Comparison of ENCODE assay signal across 10 cellular contexts in the genomic region with DNA sequence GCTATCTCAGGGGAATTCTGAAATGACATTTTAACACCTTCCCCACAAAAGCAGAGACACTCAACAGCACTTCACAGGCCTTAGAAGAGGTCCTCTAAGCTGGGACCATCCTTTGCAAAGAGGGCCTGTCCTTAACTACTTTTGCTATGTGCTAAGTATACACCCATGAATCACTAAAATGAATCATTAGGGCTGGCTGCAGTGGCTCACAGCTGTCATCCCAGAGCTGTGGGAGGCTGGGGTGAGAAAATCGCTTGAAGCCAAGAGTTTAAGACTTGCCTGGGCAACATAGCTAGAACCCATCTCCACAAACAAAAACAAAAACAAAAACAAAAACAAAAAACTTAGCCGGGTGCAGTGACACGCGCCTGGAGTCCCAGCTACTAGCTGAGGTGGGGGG. TPM values are rescaled to one million over a fixed set of nuclear protein-coding genes. Genes with fewer than 3 reads are reported as not detected.
DNase-seq lines count a peak whose midpoint lies in the region; TF ChIP-seq lines count a peak whose summit lies in the region.
"Had no signal": no experiment of that assay in that cellular context is flagged by ENCODE, and none has a peak within 500 bp of the region (broad histone marks: within the 10 kb centered on the region; RNA-seq: fewer than 3 reads in every experiment).

No MANE protein-coding gene starts in this region.

- H3K9me2 ChIP-seq in GM23248 (ENCODE audit: insufficient read depth), result no peaks in the 10 kb centered on the region
- no peaks in the 10 kb centered on the region for H3K9me2 ChIP-seq in hepatocyte (replicated peaks; ENCODE audit: insufficient read depth)

- H3K4me2 ChIP-seq in GM23248 (ENCODE audit: unreplicated experiment) (peak overlapping the region; percentile 89), hepatocyte (no peak overlapping the region)

- H3K9me3 ChIP-seq in GM23248 (ENCODE audit: low read depth) (no peaks in the 10 kb centered on the region), hepatocyte (ENCODE audit: low read depth) (no peaks in the 10 kb centered on the region), ovary (no peaks in the 10 kb centered on the region)
- H3K9me3 ChIP-seq: pancreas had no signal

- H3K79me2 ChIP-seq in GM23248 (ENCODE audit: insufficient read depth), result no peaks in the 10 kb centered on the region
- peaks cover 2% of the 10 kb centered on the region for H3K79me2 ChIP-seq in hepatocyte

- no peaks in the 10 kb centered on the region for H3K9me3 Mint-ChIP-seq in activated T-cell treated with anti-CD3 and anti-CD28 coated beads, Interleukin-2, amount 50 U/mL, for 24 hours

- H3K27me3 ChIP-seq in GM23248 (replicated peaks; ENCODE audit: insufficient read depth) (no peaks in the 10 kb centered on the region), hepatocyte (no peaks in the 10 kb centered on the region), ovary (no peaks in the 10 kb centered on the region)
- H3K27me3 ChIP-seq: pancreas had no signal

- H3K27ac Mint-ChIP-seq in activated T-cell treated with anti-CD3 and anti-CD28 coated beads, Interleukin-2, amount 50 U/mL, for 24 hours, result peak overlapping the region; percentile 53

- H2AFZ ChIP-seq in GM23248 (no peak overlapping the region), hepatocyte (no peak overlapping the region)

- 5 to 15% methylated on average over 4 of the region's 4 CpGs for WGBS in GM23248 (ENCODE audit: low coverage in 1 of 2, low lambda C conversion rate in 2 of 2, missing lambda C conversion rate in 2 of 2), 2 experiments
- WGBS in hepatocyte (ENCODE audit: low lambda C conversion rate, missing lambda C conversion rate), result 93% methylated on average over 4 of the region's 4 CpGs
- WGBS in ovary, 3 donors, result 82 to 86% (median 82%) methylated on average over 4 of the region's 4 CpGs

- intact Hi-C loops in ovary (cut with DNase I), result no loop called here

- no peak overlapping the region for H3K4me3 Mint-ChIP-seq in activated T-cell treated with anti-CD3 and anti-CD28 coated beads, Interleukin-2, amount 50 U/mL, for 24 hours

- no peaks in the 10 kb centered on the region for H3K27me3 Mint-ChIP-seq in activated T-cell treated with anti-CD3 and anti-CD28 coated beads, Interleukin-2, amount 50 U/mL, for 24 hours

- H3K36me3 Mint-ChIP-seq in activated T-cell treated with anti-CD3 and anti-CD28 coated beads, Interleukin-2, amount 50 U/mL, for 24 hours (ENCODE audit: low read depth), result peaks cover 36% of the 10 kb centered on the region

- peak overlapping the region; percentile 63 for H3K9ac ChIP-seq in GM23248

- H3F3A ChIP-seq in GM23248 (ENCODE audit: insufficient read depth), result peaks cover 31% of the 10 kb centered on the region

- H3K4me3 ChIP-seq in GM23248 (peak overlapping the region; percentile 42), hepatocyte (no peak overlapping the region), ovary (no peak overlapping the region)
- H3K4me3 ChIP-seq: pancreas had no signal

- peaks cover 22% of the 10 kb centered on the region for H3K4me1 Mint-ChIP-seq in activated T-cell treated with anti-CD3 and anti-CD28 coated beads, Interleukin-2, amount 50 U/mL, for 24 hours (ENCODE audit: low read depth)

- H3K27ac ChIP-seq in GM23248, result peak overlapping the region; percentile 90
- H3K27ac ChIP-seq in hepatocyte, result no peak overlapping the region
- H3K27ac ChIP-seq in ovary, result no peak overlapping the region
- H3K27ac ChIP-seq: pancreas had no signal

- TF ChIP-seq POLR2A in ovary (IDR thresholded peaks at IDR 0.05), result no peak

- in situ Hi-C loops in GM23248 (cut with MboI), result no loop called here

- H4K20me1 ChIP-seq in GM23248 (ENCODE audit: insufficient read depth) (no peaks in the 10 kb centered on the region), hepatocyte (ENCODE audit: insufficient read depth, poor library complexity, severe bottlenecking) (no peaks in the 10 kb centered on the region)

- DNase-seq in 8988T (peak; percentile 20), GM23248 (peak; percentile 92), hepatocyte (ENCODE audit: low spot score) (peak; percentile 6), SHP77 treated with DMSO at 0.1 percent for 48 hours (lab: John Stamatoyannopoulos, UW) (no peak), GDM1 (lab: John Stamatoyannopoulos, UW) (no peak), ovary (no peak)
- peak; percentile 41 for DNase-seq in activated T-cell treated with anti-CD3 and anti-CD28 coated beads, Interleukin-2, amount 50 U/mL, for 24 hours
- DNase-seq in effector CD4-positive, alpha-beta T cell, result no peak
- DNase-seq: cerebellar nuclear complex, pancreas had no signal

- no peak for TF ChIP-seq EP300 in ovary (IDR thresholded peaks at IDR 0.05)

- no peak for TF ChIP-seq CTCF in hepatocyte (IDR thresholded peaks at IDR 0.05; ENCODE audit: poor library complexity)
- TF ChIP-seq CTCF in ovary (IDR thresholded peaks at IDR 0.05), result no peak

- H3K4me1 ChIP-seq in GM23248 (ENCODE audit: insufficient read depth), result peaks cover 23% of the 10 kb centered on the region
- H3K4me1 ChIP-seq in hepatocyte (ENCODE audit: insufficient read depth), result no peaks in the 10 kb centered on the region
- H3K4me1 ChIP-seq in ovary (ENCODE audit: insufficient read depth), result no peaks in the 10 kb centered on the region
- H3K4me1 ChIP-seq: pancreas had no signal

- 0 out of 2 replicates have a peak, but pooled peaks cover 3% of the 10 kb centered on the region for H3K36me3 ChIP-seq in GM23248 (ENCODE audit: low read depth)
- H3K36me3 ChIP-seq in hepatocyte (replicated peaks; ENCODE audit: insufficient read depth, low read depth), result no peaks in the 10 kb centered on the region
- H3K36me3 ChIP-seq in ovary, result no peaks in the 10 kb centered on the region
- H3K36me3 ChIP-seq: pancreas had no signal

RNA-seq across cellular contexts. Expression of gene MELTF, which starts 53.9 kb away (rescaled TPM):
- total RNA-seq in GM23248 (2014; rRNA removed; shearing (Covaris generic)), result 0.86 and 0.89 TPM in 2 replicates
- polyA plus RNA-seq in GM23248 (2016; fragmentation: Nextera tagmentation; extraction: Ambion mirVana) (0.94 and 1.1 TPM in 2 replicates), hepatocyte (121 and 137 TPM in 2 replicates), ovary (1 to 10 TPM; 1.1 to 1.2 TPM)
- total RNA-seq in hepatocyte (44.3 and 74.0 TPM in 2 replicates), ovary (10 to 100 TPM in 1 of 7 donors, 1 to 10 TPM in 5, under 1 TPM in 1; 0.53 to 19.0 (median 2.5) TPM)

Comparison
In these comparisons a context has a peak if more than half of its experiments do, and no peak if none do; other contexts are left out.
1. DNase-seq: peak in 8988T (single experiment), GM23248 (single experiment), activated T-cell treated with anti-CD3 and anti-CD28 coated beads, Interleukin-2, amount 50 U/mL, for 24 hours (single experiment) and hepatocyte (single experiment); none in SHP77 treated with DMSO at 0.1 percent for 48 hours (single experiment), GDM1 (single experiment), effector CD4-positive, alpha-beta T cell (single experiment) and ovary (0 of 5).